1 cellular context compared by ENCODE assay signal in the genomic region with DNA sequence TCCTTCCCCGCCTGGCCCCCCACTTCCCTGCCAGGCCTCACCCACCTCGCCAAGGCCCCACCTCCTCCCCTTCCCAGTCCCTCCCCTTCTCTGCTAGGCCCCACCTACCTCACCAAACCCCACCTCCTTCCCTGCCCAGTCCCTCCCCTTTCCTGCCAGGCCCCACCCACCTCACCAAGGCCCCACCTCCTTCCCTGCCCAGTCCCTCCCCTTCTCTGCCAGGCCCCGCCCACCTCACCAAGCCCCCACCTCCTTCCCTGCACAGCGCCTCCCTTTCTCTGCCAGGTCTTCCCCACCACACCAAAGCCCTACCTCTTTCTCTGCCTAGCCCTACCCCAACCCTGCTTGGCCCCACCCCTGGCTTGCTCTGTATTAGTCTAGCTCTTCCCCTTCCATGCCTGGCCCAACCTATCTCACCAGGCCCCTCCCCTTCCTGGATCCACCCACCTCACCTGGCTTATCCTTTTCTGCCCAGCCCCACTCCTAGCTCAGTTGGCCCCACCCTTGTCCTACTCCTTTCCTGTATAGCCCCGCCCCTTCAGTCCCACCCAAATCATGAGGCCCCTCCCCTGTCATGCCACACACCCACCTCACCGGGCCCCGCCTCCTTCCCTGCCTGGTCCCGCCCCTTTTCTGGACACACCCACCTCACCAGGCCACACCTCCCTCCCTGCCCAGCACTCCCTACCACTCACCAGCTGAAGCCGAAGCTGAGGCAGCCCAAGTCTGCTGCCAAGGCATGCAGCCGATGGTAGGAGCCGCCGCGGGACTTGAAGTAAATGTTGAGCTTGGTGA.
TF ChIP-seq lines count a peak whose summit lies in the region.

No MANE protein-coding gene starts in this region.

TF ChIP-seq in HepG2, 621 proteins besides CTCF, POLR2A, EP300 and RAD21:
- TF ChIP-seq ZNF121 (CRISPR knock-in tag; IDR thresholded peaks at IDR 0.05) (no peak), NCOR1 (IDR thresholded peaks at IDR 0.05; ENCODE audit: borderline replicate concordance, low read length) (no peak), RELA (CRISPR knock-in tag; IDR thresholded peaks at IDR 0.05) (no peak), FOXA3 (CRISPR knock-in tag; IDR thresholded peaks at IDR 0.05) (no peak), ZZZ3 (CRISPR knock-in tag; IDR thresholded peaks at IDR 0.05; ENCODE audit: borderline replicate concordance) (no peak), JUN (CRISPR knock-in tag; IDR thresholded peaks at IDR 0.05) (no peak), TCF12 (IDR thresholded peaks at IDR 0.05) (no peak), TCF12 (CRISPR knock-in tag; IDR thresholded peaks at IDR 0.05) (no peak), MXI1 (IDR thresholded peaks at IDR 0.05; ENCODE audit: borderline replicate concordance, low read depth, low read length) (no peak), CENPT (CRISPR knock-in tag; IDR thresholded peaks at IDR 0.05; ENCODE audit: low read depth) (no peak), KAT2B (IDR thresholded peaks at IDR 0.05; ENCODE audit: borderline replicate concordance, low read depth, low read length) (no peak), PAF1 (CRISPR knock-in tag; IDR thresholded peaks at IDR 0.05) (no peak), KLF6 (CRISPR knock-in tag; IDR thresholded peaks at IDR 0.05) (no peak), SRSF4 (IDR thresholded peaks at IDR 0.05; ENCODE audit: low read depth, low read length, poor library complexity, severe bottlenecking) (no peak), SAFB2 (CRISPR knock-in tag; IDR thresholded peaks at IDR 0.05; ENCODE audit: borderline replicate concordance, low read depth) (no peak), YEATS4 (CRISPR knock-in tag; IDR thresholded peaks at IDR 0.05; ENCODE audit: borderline replicate concordance) (no peak)
- TF ChIP-seq, protein P1, sequence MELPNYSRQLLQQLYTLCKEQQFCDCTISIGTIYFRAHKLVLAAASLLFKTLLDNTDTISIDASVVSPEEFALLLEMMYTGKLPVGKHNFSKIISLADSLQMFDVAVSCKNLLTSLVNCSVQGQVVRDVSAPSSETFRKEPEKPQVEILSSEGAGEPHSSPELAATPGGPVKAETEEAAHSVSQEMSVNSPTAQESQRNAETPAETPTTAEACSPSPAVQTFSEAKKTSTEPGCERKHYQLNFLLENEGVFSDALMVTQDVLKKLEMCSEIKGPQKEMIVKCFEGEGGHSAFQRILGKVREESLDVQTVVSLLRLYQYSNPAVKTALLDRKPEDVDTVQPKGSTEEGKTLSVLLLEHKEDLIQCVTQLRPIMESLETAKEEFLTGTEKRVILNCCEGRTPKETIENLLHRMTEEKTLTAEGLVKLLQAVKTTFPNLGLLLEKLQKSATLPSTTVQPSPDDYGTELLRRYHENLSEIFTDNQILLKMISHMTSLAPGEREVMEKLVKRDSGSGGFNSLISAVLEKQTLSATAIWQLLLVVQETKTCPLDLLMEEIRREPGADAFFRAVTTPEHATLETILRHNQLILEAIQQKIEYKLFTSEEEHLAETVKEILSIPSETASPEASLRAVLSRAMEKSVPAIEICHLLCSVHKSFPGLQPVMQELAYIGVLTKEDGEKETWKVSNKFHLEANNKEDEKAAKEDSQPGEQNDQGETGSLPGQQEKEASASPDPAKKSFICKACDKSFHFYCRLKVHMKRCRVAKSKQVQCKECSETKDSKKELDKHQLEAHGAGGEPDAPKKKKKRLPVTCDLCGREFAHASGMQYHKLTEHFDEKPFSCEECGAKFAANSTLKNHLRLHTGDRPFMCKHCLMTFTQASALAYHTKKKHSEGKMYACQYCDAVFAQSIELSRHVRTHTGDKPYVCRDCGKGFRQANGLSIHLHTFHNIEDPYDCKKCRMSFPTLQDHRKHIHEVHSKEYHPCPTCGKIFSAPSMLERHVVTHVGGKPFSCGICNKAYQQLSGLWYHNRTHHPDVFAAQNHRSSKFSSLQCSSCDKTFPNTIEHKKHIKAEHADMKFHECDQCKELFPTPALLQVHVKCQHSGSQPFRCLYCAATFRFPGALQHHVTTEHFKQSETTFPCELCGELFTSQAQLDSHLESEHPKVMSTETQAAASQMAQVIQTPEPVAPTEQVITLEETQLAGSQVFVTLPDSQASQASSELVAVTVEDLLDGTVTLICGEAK (IDR thresholded peaks at IDR 0.05): no peak
- TF ChIP-seq, protein P1 (CRISPR knock-in tag; IDR thresholded peaks at IDR 0.05): no peak
- TF ChIP-seq, protein P2, sequence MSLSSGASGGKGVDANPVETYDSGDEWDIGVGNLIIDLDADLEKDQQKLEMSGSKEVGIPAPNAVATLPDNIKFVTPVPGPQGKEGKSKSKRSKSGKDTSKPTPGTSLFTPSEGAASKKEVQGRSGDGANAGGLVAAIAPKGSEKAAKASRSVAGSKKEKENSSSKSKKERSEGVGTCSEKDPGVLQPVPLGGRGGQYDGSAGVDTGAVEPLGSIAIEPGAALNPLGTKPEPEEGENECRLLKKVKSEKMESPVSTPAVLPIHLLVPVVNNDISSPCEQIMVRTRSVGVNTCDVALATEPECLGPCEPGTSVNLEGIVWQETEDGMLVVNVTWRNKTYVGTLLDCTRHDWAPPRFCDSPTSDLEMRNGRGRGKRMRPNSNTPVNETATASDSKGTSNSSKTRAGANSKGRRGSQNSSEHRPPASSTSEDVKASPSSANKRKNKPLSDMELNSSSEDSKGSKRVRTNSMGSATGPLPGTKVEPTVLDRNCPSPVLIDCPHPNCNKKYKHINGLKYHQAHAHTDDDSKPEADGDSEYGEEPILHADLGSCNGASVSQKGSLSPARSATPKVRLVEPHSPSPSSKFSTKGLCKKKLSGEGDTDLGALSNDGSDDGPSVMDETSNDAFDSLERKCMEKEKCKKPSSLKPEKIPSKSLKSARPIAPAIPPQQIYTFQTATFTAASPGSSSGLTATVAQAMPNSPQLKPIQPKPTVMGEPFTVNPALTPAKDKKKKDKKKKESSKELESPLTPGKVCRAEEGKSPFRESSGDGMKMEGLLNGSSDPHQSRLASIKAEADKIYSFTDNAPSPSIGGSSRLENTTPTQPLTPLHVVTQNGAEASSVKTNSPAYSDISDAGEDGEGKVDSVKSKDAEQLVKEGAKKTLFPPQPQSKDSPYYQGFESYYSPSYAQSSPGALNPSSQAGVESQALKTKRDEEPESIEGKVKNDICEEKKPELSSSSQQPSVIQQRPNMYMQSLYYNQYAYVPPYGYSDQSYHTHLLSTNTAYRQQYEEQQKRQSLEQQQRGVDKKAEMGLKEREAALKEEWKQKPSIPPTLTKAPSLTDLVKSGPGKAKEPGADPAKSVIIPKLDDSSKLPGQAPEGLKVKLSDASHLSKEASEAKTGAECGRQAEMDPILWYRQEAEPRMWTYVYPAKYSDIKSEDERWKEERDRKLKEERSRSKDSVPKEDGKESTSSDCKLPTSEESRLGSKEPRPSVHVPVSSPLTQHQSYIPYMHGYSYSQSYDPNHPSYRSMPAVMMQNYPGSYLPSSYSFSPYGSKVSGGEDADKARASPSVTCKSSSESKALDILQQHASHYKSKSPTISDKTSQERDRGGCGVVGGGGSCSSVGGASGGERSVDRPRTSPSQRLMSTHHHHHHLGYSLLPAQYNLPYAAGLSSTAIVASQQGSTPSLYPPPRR (CRISPR knock-in tag; IDR thresholded peaks at IDR 0.05; ENCODE audit: borderline replicate concordance): no peak
- TF ChIP-seq, protein P3, sequence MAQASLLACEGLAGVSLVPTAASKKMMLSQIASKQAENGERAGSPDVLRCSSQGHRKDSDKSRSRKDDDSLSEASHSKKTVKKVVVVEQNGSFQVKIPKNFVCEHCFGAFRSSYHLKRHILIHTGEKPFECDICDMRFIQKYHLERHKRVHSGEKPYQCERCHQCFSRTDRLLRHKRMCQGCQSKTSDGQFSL (CRISPR knock-in tag; IDR thresholded peaks at IDR 0.05): no peak
TF ChIP-seq in HepG2: peak in this region for 0.
